Comparison of ENCODE assay signal across 8 cellular contexts in the genomic region with DNA sequence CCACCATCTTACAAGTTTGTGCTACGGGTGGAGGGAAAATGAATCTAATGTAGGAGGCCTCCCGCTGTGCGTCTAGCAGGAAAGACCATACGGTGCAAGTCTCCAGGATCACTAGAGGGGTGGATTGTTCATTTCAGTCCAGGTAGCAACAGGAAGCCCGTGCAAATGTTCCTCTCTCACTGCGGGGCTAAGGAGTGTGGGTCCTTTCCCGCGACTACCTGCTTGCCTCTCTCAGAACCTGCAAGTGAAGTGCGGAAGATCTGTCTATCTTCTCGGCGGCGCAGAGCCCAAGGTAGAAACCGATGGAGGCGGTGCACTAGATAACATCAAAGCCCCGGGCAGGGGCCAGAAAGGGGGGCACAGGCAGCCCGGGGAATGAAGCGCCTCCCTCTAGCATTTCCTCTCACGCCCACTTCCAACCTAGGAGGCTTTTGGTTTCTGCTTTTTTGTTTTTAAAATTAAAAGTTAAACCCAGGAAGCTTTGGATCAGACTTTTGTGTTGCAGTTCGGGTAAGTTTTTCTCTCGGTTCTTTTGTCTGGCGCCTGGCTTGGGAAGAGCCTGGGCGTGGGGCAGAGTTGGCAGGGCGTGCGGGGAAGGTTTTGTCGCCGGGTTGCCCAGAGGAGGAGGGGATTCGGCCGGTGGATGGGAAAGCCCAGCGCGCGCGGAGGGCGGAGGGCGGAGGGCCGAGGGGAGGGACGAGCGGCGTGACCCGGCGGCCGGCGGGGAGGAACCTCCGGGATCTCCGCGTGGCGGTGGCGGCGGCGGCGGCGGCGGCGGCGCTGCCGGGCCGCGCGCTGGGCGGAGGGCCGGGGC. TPM values are rescaled to one million over a fixed set of nuclear protein-coding genes. Genes with fewer than 3 reads are reported as not detected.
DNase-seq lines count a peak whose midpoint lies in the region; ATAC-seq and TF ChIP-seq lines count a peak whose summit lies in the region.

No MANE protein-coding gene starts in this region.

- H3K9me3 ChIP-seq in lower lobe of right lung, result no peaks in the 10 kb centered on the region

- H3K27ac ChIP-seq in lower lobe of right lung, result peak overlapping the region; percentile 96

- in situ Hi-C loops in GM18951 (cut with MboI; ENCODE audit: low sequenced_read_pairs, unreplicated experiment), result no loop called here

- H3K4me3 Mint-ChIP-seq in activated CD4-positive, alpha-beta memory T cell treated with anti-CD3 and anti-CD28 coated beads, Interleukin-2, amount 10 ng/mL, durations not matched to agents 7 days and 5 days, result peak overlapping the region; percentile 98

- no peaks in the 10 kb centered on the region for H3K27me3 Mint-ChIP-seq in activated CD4-positive, alpha-beta memory T cell treated with anti-CD3 and anti-CD28 coated beads, Interleukin-2, amount 10 ng/mL, durations not matched to agents 7 days and 5 days

- peak; percentile 69 for TF ChIP-seq POLR2A in GM18951 (IDR thresholded peaks at IDR 0.05; ENCODE audit: extremely low read depth, insufficient read depth, insufficient read length)

- H3K9me3 Mint-ChIP-seq in activated CD4-positive, alpha-beta memory T cell treated with anti-CD3 and anti-CD28 coated beads, Interleukin-2, amount 10 ng/mL, durations not matched to agents 7 days and 5 days, result no peaks in the 10 kb centered on the region

- peaks cover 9% of the 10 kb centered on the region for H3K36me3 Mint-ChIP-seq in activated CD4-positive, alpha-beta memory T cell treated with anti-CD3 and anti-CD28 coated beads, Interleukin-2, amount 10 ng/mL, durations not matched to agents 7 days and 5 days (ENCODE audit: low read depth)

- peaks cover 27% of the 10 kb centered on the region for H3K4me1 ChIP-seq in lower lobe of right lung

- intact Hi-C loops in lower lobe of right lung (cut with DNase I), result no loop called here

- TF ChIP-seq CTCF in lower lobe of right lung (IDR thresholded peaks at IDR 0.05), result no peak

- H3K36me3 ChIP-seq in lower lobe of right lung, result no peaks in the 10 kb centered on the region

- CTCF ChIA-PET in activated CD4-positive, alpha-beta memory T cell treated with anti-CD3 and anti-CD28 coated beads, Interleukin-2, amount 10 ng/mL, durations not matched to agents 7 days and 5 days (lab: Charles Lee), result no interaction called here

- POLR2A ChIA-PET in activated CD4-positive, alpha-beta memory T cell treated with anti-CD3 and anti-CD28 coated beads, Interleukin-2, amount 10 ng/mL, durations not matched to agents 7 days and 5 days (lab: Charles Lee), result interaction anchor here (1.0 to 3.1 kb wide), 8 partner anchors 12 to 1566 kb away, joined by 3 to 14 read pairs (median 6); partner anchors contain the start of genes EDN1 and SIRT5

- H3K4me3 ChIP-seq in lower lobe of right lung, result peak overlapping the region; percentile 73

- H3K27me3 ChIP-seq in lower lobe of right lung (ENCODE audit: low read depth), result no peaks in the 10 kb centered on the region

- ATAC-seq in HG03342 (IDR thresholded peaks at IDR 0.05; ENCODE audit: unreplicated experiment) (peak; percentile 34), lower lobe of right lung (peak; percentile 59 to 72)

- peak overlapping the region; percentile 98 for H3K27ac Mint-ChIP-seq in activated CD4-positive, alpha-beta memory T cell treated with anti-CD3 and anti-CD28 coated beads, Interleukin-2, amount 10 ng/mL, durations not matched to agents 7 days and 5 days

- peak; percentile 87 for DNase-seq in AG08396 (ENCODE audit: low spot score)
- peak; percentile 83 for DNase-seq in NCI-H526 treated with DMSO at 0.1 percent for 48 hours (lab: John Stamatoyannopoulos, UW)
- DNase-seq in activated CD4-positive, alpha-beta memory T cell treated with anti-CD3 and anti-CD28 coated beads, Interleukin-2, amount 10 ng/mL, durations not matched to agents 7 days and 5 days, result peak; percentile 80
- DNase-seq in ecto neural progenitor cell (ENCODE audit: low spot score), result peak; percentile 90
- peak; percentile 89 for DNase-seq in lower lobe of right lung
- DNase-seq in stimulated activated CD4-positive, alpha-beta T cell treated with anti-CD3 and anti-CD28 coated beads, TNF-alpha, amount 100 ng/mL, for 4 hours (ENCODE audit: low read depth in 3 of 3), result peak; percentile 55 to 72 (median 72)

- H3K4me1 Mint-ChIP-seq in activated CD4-positive, alpha-beta memory T cell treated with anti-CD3 and anti-CD28 coated beads, Interleukin-2, amount 10 ng/mL, durations not matched to agents 7 days and 5 days, result peaks cover 29% of the 10 kb centered on the region

RNA-seq across cellular contexts. Expression of gene HIVEP1, which starts 3.5 kb away (rescaled TPM):
- 10 to 100 TPM; 21.7 to 27.8 TPM for total RNA-seq in activated CD4-positive, alpha-beta memory T cell treated with anti-CD3 and anti-CD28 coated beads, Interleukin-2, amount 10 ng/mL, durations not matched to agents 7 days and 5 days
- 22.8 TPM for total RNA-seq in lower lobe of right lung

Comparison
In these comparisons a context has a peak if more than half of its experiments do, and no peak if none do; other contexts are left out.
1. Peak in every context shown above with its lines: DNase-seq, ATAC-seq, H3K4me3 ChIP-seq and H3K27ac ChIP-seq.